ENCODE assay signal across 21 cellular contexts in genomic region chr7:111660478-111660877, GRCh38.
"Had no signal": no experiment of that assay in that cellular context is flagged by ENCODE, and none has a peak within 500 bp of the region (broad histone marks: within the 10 kb centered on the region; RNA-seq: fewer than 3 reads in every experiment).

No MANE protein-coding gene starts in this region.

- H3K4me3 ChIP-seq: SK-N-MC had no signal

- DNase-seq: Karpas-422, KG1, MM.1S, NCI-H1092 treated with DMSO at 0.1 percent for 48 hours, NCI-H1436, NCI-H187, NCI-H2029, NCI-H2081 treated with DMSO at 0.1 percent for 48 hours, NCI-H2171, NCI-H226, NCI-H446, NCI-H510A, NCI-H524 treated with DMSO at 0.1 percent for 48 hours, NCI-H69, NCI-H774, SHP77 treated with DMSO at 0.1 percent for 48 hours, T-helper 2 cell had no signal

- FAIRE-seq: HTR-8/SVneo had no signal

- H3K27ac ChIP-seq: HL-60, RWPE1, SK-N-MC had no signal
